In the genomic region with DNA sequence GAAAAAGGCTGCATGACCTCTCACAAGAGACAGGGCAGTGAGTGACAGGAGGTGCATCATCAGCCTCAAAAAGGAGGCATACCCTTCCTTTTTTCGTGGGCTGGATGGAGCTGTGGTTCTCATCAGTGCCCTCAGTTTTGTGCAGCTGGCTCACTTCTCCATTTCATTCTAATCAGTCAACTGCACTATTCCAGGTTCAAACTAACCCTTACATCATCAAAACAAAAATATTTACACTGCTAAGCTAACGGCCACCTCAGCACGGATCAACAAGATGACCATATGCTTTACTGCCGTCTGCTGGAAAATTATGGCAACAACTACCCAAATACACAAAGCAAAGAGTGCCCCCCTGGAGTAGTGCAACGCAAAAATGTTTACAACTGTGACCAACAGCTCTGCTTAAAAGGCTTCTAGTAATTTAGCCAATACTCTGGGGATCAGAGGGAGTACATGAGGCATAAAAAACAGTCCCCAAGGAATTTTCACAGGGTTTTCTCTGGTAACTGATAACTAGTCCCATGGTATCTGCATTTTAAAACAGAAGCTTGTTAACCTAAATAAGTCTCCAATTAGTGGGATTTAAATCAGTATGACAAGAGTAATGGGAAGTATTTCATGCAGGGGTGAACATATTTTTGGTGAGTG, we compare ENCODE assay signal across 8 cellular contexts. TPM values are rescaled to one million over a fixed set of nuclear protein-coding genes. Genes with fewer than 3 reads are reported as not detected.
DNase-seq lines count a peak whose midpoint lies in the region; ATAC-seq and TF ChIP-seq lines count a peak whose summit lies in the region.

No MANE protein-coding gene starts in this region.

- H3K27ac ChIP-seq in HL-60 (replicated peaks) = no peak overlapping the region
- H3K27ac ChIP-seq in lower lobe of right lung = no peak overlapping the region

- POLR2A ChIA-PET in activated CD4-positive, alpha-beta T cell treated with anti-CD3 and anti-CD28 coated beads for 36 hours (lab: Charles Lee) = no interaction called here

- peak; percentile 85 for TF ChIP-seq CTCF in HL-60 (IDR thresholded peaks at IDR 0.05; ENCODE audit: insufficient read depth, low read length)
- TF ChIP-seq CTCF in chondrocyte (IDR thresholded peaks at IDR 0.05) = peak; percentile 84
- TF ChIP-seq CTCF in lower lobe of right lung (IDR thresholded peaks at IDR 0.05) = peak; percentile 55

- intact Hi-C loops in lower lobe of right lung (cut with DNase I) = no loop called here
- intact Hi-C loops in activated CD4-positive, alpha-beta T cell treated with anti-CD3 and anti-CD28 coated beads for 36 hours (cut with DNase I, micrococcal nuclease) = loop anchor here in 1 of 2 experiments (5.0 kb wide), 1 partner anchor 106 kb away; the partner anchor contains the start of gene VLDLR

- DNase-seq in ELR (ENCODE audit: low read depth) = peak; percentile 72
- peak; percentile 59 to 78 for DNase-seq in HL-60 (ENCODE audit: low read depth in 1 of 2, low spot score in 1 of 2)
- peak; percentile 11 to 63 for DNase-seq in NOMO-1 (lab: John Stamatoyannopoulos, UW; ENCODE audit: unreplicated experiment in 2 of 2)
- no peak for DNase-seq in chondrocyte (ENCODE audit: low spot score)
- DNase-seq in lower lobe of right lung = no peak
- no peak for DNase-seq in occipital lobe (lab: John Stamatoyannopoulos, UW)
- no peak for DNase-seq in activated CD4-positive, alpha-beta T cell treated with anti-CD3 and anti-CD28 coated beads for 36 hours

- no peak overlapping the region for H3K4me3 Mint-ChIP-seq in chondrocyte (ENCODE audit: unreplicated experiment)
- no peak overlapping the region for H3K4me3 Mint-ChIP-seq in activated CD4-positive, alpha-beta T cell treated with anti-CD3 and anti-CD28 coated beads for 36 hours

- H3K9me3 Mint-ChIP-seq in chondrocyte (ENCODE audit: low read depth) = no peaks in the 10 kb centered on the region
- H3K9me3 Mint-ChIP-seq in activated CD4-positive, alpha-beta T cell treated with anti-CD3 and anti-CD28 coated beads for 36 hours (ENCODE audit: low read depth) = no peaks in the 10 kb centered on the region

- H3K27me3 ChIP-seq in HL-60 (ENCODE audit: insufficient read depth, poor library complexity, severe bottlenecking) (no peaks in the 10 kb centered on the region), lower lobe of right lung (ENCODE audit: low read depth) (no peaks in the 10 kb centered on the region)

- H3K36me3 ChIP-seq in lower lobe of right lung = no peaks in the 10 kb centered on the region

- peaks cover 7% of the 10 kb centered on the region for H3K4me1 ChIP-seq in lower lobe of right lung

- H3K4me1 Mint-ChIP-seq in chondrocyte (ENCODE audit: low read depth) = peaks cover 5% of the 10 kb centered on the region
- H3K4me1 Mint-ChIP-seq in activated CD4-positive, alpha-beta T cell treated with anti-CD3 and anti-CD28 coated beads for 36 hours = no peaks in the 10 kb centered on the region

- CTCF ChIA-PET in activated CD4-positive, alpha-beta T cell treated with anti-CD3 and anti-CD28 coated beads for 36 hours (lab: Charles Lee) = no interaction called here

- peak; percentile 79 for ATAC-seq in GM21515 (IDR thresholded peaks at IDR 0.05; ENCODE audit: unreplicated experiment)
- peak; percentile 61 to 75 for ATAC-seq in lower lobe of right lung
- ATAC-seq in activated CD4-positive, alpha-beta T cell treated with anti-CD3 and anti-CD28 coated beads for 36 hours = no peak

- H3K27ac Mint-ChIP-seq in chondrocyte (ENCODE audit: unreplicated experiment) = no peak overlapping the region
- no peak overlapping the region for H3K27ac Mint-ChIP-seq in activated CD4-positive, alpha-beta T cell treated with anti-CD3 and anti-CD28 coated beads for 36 hours

- no peaks in the 10 kb centered on the region for H3K36me3 Mint-ChIP-seq in chondrocyte (ENCODE audit: low read depth)
- H3K36me3 Mint-ChIP-seq in activated CD4-positive, alpha-beta T cell treated with anti-CD3 and anti-CD28 coated beads for 36 hours (ENCODE audit: low read depth) = no peaks in the 10 kb centered on the region

- no peaks in the 10 kb centered on the region for H3K27me3 Mint-ChIP-seq in chondrocyte (ENCODE audit: low read depth)
- H3K27me3 Mint-ChIP-seq in activated CD4-positive, alpha-beta T cell treated with anti-CD3 and anti-CD28 coated beads for 36 hours = no peaks in the 10 kb centered on the region

- H3K4me3 ChIP-seq in HL-60 (replicated peaks; ENCODE audit: insufficient read depth, low read length) = no peak overlapping the region
- no peak overlapping the region for H3K4me3 ChIP-seq in lower lobe of right lung

- H3K9me3 ChIP-seq in lower lobe of right lung = no peaks in the 10 kb centered on the region

RNA-seq across cellular contexts. Expression of gene KCNV2, which starts 10.8 kb away (rescaled TPM):
- not detected in 3 replicates for total RNA-seq in chondrocyte
- total RNA-seq in lower lobe of right lung = not detected
- not detected for total RNA-seq in occipital lobe
- total RNA-seq in activated CD4-positive, alpha-beta T cell treated with anti-CD3 and anti-CD28 coated beads for 36 hours = not detected

Comparison
In these comparisons a context has a peak if more than half of its experiments do, and no peak if none do; other contexts are left out.
1. DNase-seq: peak in ELR (single experiment), HL-60 (2 of 2) and NOMO-1 (2 of 2); none in chondrocyte (single experiment), lower lobe of right lung (single experiment), occipital lobe (single experiment) and activated CD4-positive, alpha-beta T cell treated with anti-CD3 and anti-CD28 coated beads for 36 hours (single experiment).
2. Peak in every context shown above with its lines, with median percentiles within 50 percentile points of each other: CTCF ChIP-seq.